8 cellular contexts compared by ENCODE assay signal in genomic region chr3:129248286-129248979, GRCh38. TPM values are rescaled to one million over a fixed set of nuclear protein-coding genes. Genes with fewer than 3 reads are reported as not detected.
DNase-seq lines count a peak whose midpoint lies in the region; ATAC-seq and TF ChIP-seq lines count a peak whose summit lies in the region.

No MANE protein-coding gene starts in this region.

- H3K27ac ChIP-seq in heart left ventricle, result peak overlapping the region in 10 of 12 donors; percentile 74 to 97 (median 88)
- H3K27ac ChIP-seq in lung (ENCODE audit: low read depth in 1 of 2, low read length in 1 of 2), result peak overlapping the region in 1 of 2 donors; percentile 91
- peak overlapping the region; percentile 98 for H3K27ac ChIP-seq in upper lobe of right lung

- DNase-seq in heart left ventricle (no peak), left ventricle myocardium superior (no peak), astrocyte of the spinal cord (ENCODE audit: low read depth, low spot score) (no peak), lung (ENCODE audit: low spot score) (no peak), upper lobe of right lung (no peak), ecto neural progenitor cell (ENCODE audit: low spot score) (no peak), CD1c-positive myeloid dendritic cell (ENCODE audit: extremely low spot score) (no peak)

- no peaks in the 10 kb centered on the region for H3K9me3 ChIP-seq in heart left ventricle
- no peaks in the 10 kb centered on the region for H3K9me3 ChIP-seq in lung (ENCODE audit: control insufficient read depth in 2 of 2, insufficient read depth in 1 of 2, low read length in 1 of 2)
- no peaks in the 10 kb centered on the region for H3K9me3 ChIP-seq in upper lobe of right lung

- ATAC-seq in heart left ventricle (no peak), left ventricle myocardium superior (no peak), lung (ENCODE audit: insufficient read depth, low FRiP score) (no peak), upper lobe of right lung (no peak), GM19455 (IDR thresholded peaks at IDR 0.05; ENCODE audit: unreplicated experiment) (no peak)

- no peak for TF ChIP-seq POLR2A in heart left ventricle (IDR thresholded peaks at IDR 0.05)

- intact Hi-C loops in heart left ventricle (cut with DNase I), result loop anchor here in 9 of 10 donors (2.0 to 10.0 kb wide), 7 partner anchors 66 to 281 kb away; partner anchors contain the start of gene CNBP (in 5 of the 9)
- intact Hi-C loops in left ventricle myocardium superior (cut with micrococcal nuclease), result loop anchor here (10.0 kb wide), 1 partner anchor 274 kb away; no protein-coding TSS in a partner anchor
- intact Hi-C loops in upper lobe of right lung (cut with DNase I), result no loop called here

- no peaks in the 10 kb centered on the region for H3K27me3 ChIP-seq in heart left ventricle
- H3K27me3 ChIP-seq in lung (ENCODE audit: control insufficient read depth, insufficient read depth), result no peaks in the 10 kb centered on the region
- no peaks in the 10 kb centered on the region for H3K27me3 ChIP-seq in upper lobe of right lung

- 61 to 64% (median 63%) methylated on average over 21 of the region's 21 CpGs for WGBS in heart left ventricle, 4 donors
- 47 to 61% methylated on average over 21 of the region's 21 CpGs for WGBS in lung, 2 donors

- peak overlapping the region; percentile 60 to 100 (median 96) for H3K4me3 ChIP-seq in heart left ventricle
- H3K4me3 ChIP-seq in astrocyte of the spinal cord (ENCODE audit: low read depth, low read length), result peak overlapping the region; percentile 93
- peak overlapping the region; percentile 93 for H3K4me3 ChIP-seq in lung
- H3K4me3 ChIP-seq in upper lobe of right lung, result peak overlapping the region; percentile 98

- in situ Hi-C loops in astrocyte of the spinal cord (cut with HindIII; ENCODE audit: low sequenced_read_pairs), result no loop called here

- H3K4me1 ChIP-seq in heart left ventricle, result peaks cover 0 to 53% (median 32%) of the 10 kb centered on the region in 12 donors
- peaks cover 0 to 4% of the 10 kb centered on the region in 2 donors for H3K4me1 ChIP-seq in lung (ENCODE audit: control insufficient read depth in 2 of 2, insufficient read depth in 2 of 2, low read length in 2 of 2)
- peaks cover 36% of the 10 kb centered on the region for H3K4me1 ChIP-seq in upper lobe of right lung

- TF ChIP-seq CTCF in heart left ventricle (IDR thresholded peaks at IDR 0.05), result no peak
- TF ChIP-seq CTCF in astrocyte of the spinal cord (IDR thresholded peaks at IDR 0.05; ENCODE audit: low read depth, low read length), result no peak
- TF ChIP-seq CTCF in lung (IDR thresholded peaks at IDR 0.05; ENCODE audit: control extremely low read depth, extremely low read depth), result no peak
- no peak for TF ChIP-seq CTCF in upper lobe of right lung (IDR thresholded peaks at IDR 0.05)

- H3K36me3 ChIP-seq in heart left ventricle (peaks cover 0 to 26% (median 20%) of the 10 kb centered on the region in 9 donors), lung (ENCODE audit: control insufficient read depth in 2 of 2, insufficient read depth in 2 of 2, low read length in 2 of 2) (peaks cover 7 to 14% of the 10 kb centered on the region in 2 donors), upper lobe of right lung (peaks cover 20% of the 10 kb centered on the region)

RNA-seq across cellular contexts. Expression of gene COPG1, which starts 1.0 kb away (rescaled TPM):
- total RNA-seq in heart left ventricle (100 to 1,000 TPM in 4 of 9 donors, 10 to 100 TPM in 5; 78.6 to 121 (median 93.9) TPM), left ventricle myocardium superior (84.1 TPM), lung (100 to 1,000 TPM; 163 to 234 TPM), upper lobe of right lung (149 TPM)
- polyA plus RNA-seq in heart left ventricle (100 to 1,000 TPM in 1 of 2 donors, 10 to 100 TPM in 1; 82.3 to 115 TPM), lung (100 to 1,000 TPM; 126 to 129 TPM)

RNA-seq across cellular contexts. Expression of gene HMCES, which starts 30.2 kb away (rescaled TPM):
- total RNA-seq in heart left ventricle, result 10 to 100 TPM; 30.0 to 46.3 (median 37.7) TPM
- 10 to 100 TPM; 30.7 to 46.6 TPM for polyA plus RNA-seq in heart left ventricle
- 34.9 TPM for total RNA-seq in left ventricle myocardium superior
- total RNA-seq in lung, result 10 to 100 TPM; 33.7 to 35.6 TPM
- 10 to 100 TPM; 23.2 to 36.6 TPM for polyA plus RNA-seq in lung
- total RNA-seq in upper lobe of right lung, result 34.8 TPM
